In the genomic region with DNA sequence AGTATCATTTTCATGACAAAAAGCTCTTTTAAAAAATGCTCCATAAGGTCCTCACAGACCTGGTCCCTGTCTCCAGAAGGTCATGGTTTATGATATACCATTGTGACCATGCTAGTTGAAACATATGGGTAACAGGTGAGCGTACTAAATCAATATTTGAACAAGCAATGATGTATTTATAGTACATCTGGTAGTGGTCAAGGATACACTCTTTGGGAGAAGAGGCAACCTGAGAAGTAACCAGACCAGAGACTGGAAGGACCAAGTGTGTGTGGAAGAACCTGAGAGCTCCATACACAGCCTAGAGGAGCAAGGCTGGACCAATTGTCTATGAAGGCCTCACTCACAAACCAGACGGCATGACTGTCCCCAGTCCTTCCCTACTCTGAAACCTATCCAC, we compare ENCODE assay signal across 16 cellular contexts. TPM values are rescaled to one million over a fixed set of nuclear protein-coding genes. Genes with fewer than 3 reads are reported as not detected.
DNase-seq lines count a peak whose midpoint lies in the region; TF ChIP-seq lines count a peak whose summit lies in the region.
"Had no signal": no experiment of that assay in that cellular context is flagged by ENCODE, and none has a peak within 500 bp of the region (broad histone marks: within the 10 kb centered on the region; RNA-seq: fewer than 3 reads in every experiment).

No MANE protein-coding gene starts in this region.

- H3K9ac ChIP-seq in endodermal cell (ENCODE audit: extremely low read depth, low read length, poor library complexity, severe bottlenecking) (no peak overlapping the region), trophoblast cell (ENCODE audit: low read length) (no peak overlapping the region)

- no peaks in the 10 kb centered on the region for H3K27me3 ChIP-seq in endodermal cell (ENCODE audit: control insufficient read depth, insufficient read depth, low read length, poor library complexity, severe bottlenecking)
- no peaks in the 10 kb centered on the region for H3K27me3 ChIP-seq in trophoblast cell (ENCODE audit: insufficient read depth, low read length)

- H3K4me1 ChIP-seq in endodermal cell (ENCODE audit: control insufficient read depth, insufficient read depth, low read length) = no peaks in the 10 kb centered on the region
- peaks cover 11 to 16% of the 10 kb centered on the region in 2 experiments for H3K4me1 ChIP-seq in trophoblast cell (ENCODE audit: control insufficient read depth in 1 of 2, insufficient read depth in 2 of 2, low read length in 2 of 2)

- H3K79me2 ChIP-seq in trophoblast cell (ENCODE audit: control insufficient read depth, insufficient read depth, low read length, poor library complexity) = peaks cover 5% of the 10 kb centered on the region

- no peak overlapping the region for H2BK120ac ChIP-seq in trophoblast cell (ENCODE audit: insufficient read depth, low read length, poor library complexity)

- H3K4me2 ChIP-seq in trophoblast cell (ENCODE audit: low read length) = no peak overlapping the region

- H3K4me3 ChIP-seq in endodermal cell (ENCODE audit: low read length) (no peak overlapping the region), trophoblast cell (ENCODE audit: low read depth, low read length) (no peak overlapping the region)
- H3K4me3 ChIP-seq: HAP-1, SK-N-MC, skin epidermis had no signal

- no peaks in the 10 kb centered on the region for H3K27me3 Mint-ChIP-seq in endodermal cell (ENCODE audit: insufficient read depth)

- H3K4me1 Mint-ChIP-seq in endodermal cell = peaks cover 35% of the 10 kb centered on the region

- H3K27ac ChIP-seq in endodermal cell (ENCODE audit: low read depth, low read length) (no peak overlapping the region), trophoblast cell (ENCODE audit: low read depth, low read length) (no peak overlapping the region)
- H3K27ac ChIP-seq: SK-N-MC had no signal

- peak overlapping the region; percentile 44 for H2AK5ac ChIP-seq in trophoblast cell (ENCODE audit: low read length)

- H3K14ac ChIP-seq in trophoblast cell (ENCODE audit: low read length) = no peak overlapping the region

- H3K9me3 Mint-ChIP-seq in endodermal cell = no peaks in the 10 kb centered on the region

- H2AFZ ChIP-seq in trophoblast cell (ENCODE audit: insufficient read depth, low read length, poor library complexity) = no peak overlapping the region

- peak overlapping the region; percentile 13 for H3K27ac Mint-ChIP-seq in endodermal cell
- H3K27ac Mint-ChIP-seq: activated naive CD8-positive, alpha-beta T cell had no signal

- no peak overlapping the region for H3K4me3 Mint-ChIP-seq in endodermal cell
- H3K4me3 Mint-ChIP-seq: activated naive CD8-positive, alpha-beta T cell had no signal

- H2BK5ac ChIP-seq in trophoblast cell (ENCODE audit: low read depth, low read length, poor library complexity) = no peak overlapping the region

- H4K12ac ChIP-seq in trophoblast cell (ENCODE audit: low read depth, low read length) = no peak overlapping the region

- H4K8ac ChIP-seq in trophoblast cell (ENCODE audit: low read depth, low read length) = no peak overlapping the region

- H3K9me3 ChIP-seq in endodermal cell (ENCODE audit: control insufficient read depth, low read length) (peaks cover 7% of the 10 kb centered on the region), trophoblast cell (ENCODE audit: insufficient read depth, low read depth, low read length) (no peaks in the 10 kb centered on the region)
- H3K9me3 ChIP-seq: HAP-1 had no signal

- WGBS in endodermal cell (ENCODE audit: insufficient coverage in 1 of 2, insufficient read length in 1 of 2), 2 experiments = 92 to 100% methylated on average over 1 to 2 of the region's 2 CpGs
- no CpG with 5 or more reads among the region's 2 CpGs for WGBS in trophoblast cell (ENCODE audit: extremely low coverage, insufficient coverage, insufficient read length)

- no peak overlapping the region for H2BK12ac ChIP-seq in trophoblast cell (ENCODE audit: low read length)

- peak; percentile 11 for DNase-seq in COLO668 (lab: John Stamatoyannopoulos, UW; ENCODE audit: unreplicated experiment)
- peak; percentile 81 for DNase-seq in NCI-H69 (lab: John Stamatoyannopoulos, UW)
- DNase-seq in endodermal cell = no peak
- DNase-seq in trophoblast cell = no peak
- DNase-seq in MV-4-11 (lab: John Stamatoyannopoulos, UW) = no peak
- no peak for DNase-seq in foreskin melanocyte
- DNase-seq in NCI-H1105 (lab: John Stamatoyannopoulos, UW) = no peak
- DNase-seq in stimulated activated CD8-positive, alpha-beta memory T cell treated with anti-CD3 and anti-CD28 coated beads, Interleukin-4, amount 100 ng/mL, for 48 hours = no peak
- DNase-seq: activated T-cell treated with anti-CD3 and anti-CD28 coated beads, Interleukin-2, amount 50 U/mL, for 1 hour; GF-D8; NCI-H2171; stimulated activated naive CD4-positive, alpha-beta T cell treated with Interleukin-2 at 50 U/mL for 16 hours had no signal

- H3K18ac ChIP-seq in trophoblast cell (ENCODE audit: low read length) = peak overlapping the region; percentile 38

- H3K4ac ChIP-seq in trophoblast cell (ENCODE audit: low read depth, low read length) = peak overlapping the region; percentile 25

- H3K36me3 ChIP-seq in endodermal cell (ENCODE audit: control insufficient read depth, insufficient read depth, low read length) = peaks cover 89% of the 10 kb centered on the region
- peaks cover 2% of the 10 kb centered on the region in 2 experiments for H3K36me3 ChIP-seq in trophoblast cell (ENCODE audit: control insufficient read depth in 1 of 2, insufficient read depth in 2 of 2, low read length in 2 of 2)

- peaks cover 59% of the 10 kb centered on the region for H3K36me3 Mint-ChIP-seq in endodermal cell (ENCODE audit: low read depth)
- H3K36me3 Mint-ChIP-seq: activated naive CD8-positive, alpha-beta T cell had no signal

- TF ChIP-seq CTCF in endodermal cell (conservative IDR thresholded peaks at IDR 0.05) = no peak

- no peak overlapping the region for H4K91ac ChIP-seq in trophoblast cell (ENCODE audit: low read depth, low read length)

- H3K79me1 ChIP-seq in trophoblast cell (ENCODE audit: low read length) = peaks cover 6% of the 10 kb centered on the region

- H3K23ac ChIP-seq in trophoblast cell (ENCODE audit: low read length) = no peak overlapping the region

RNA-seq across cellular contexts. Expression of gene LHFPL2, which starts 55.1 kb away (rescaled TPM):
- 100 to 1,000 TPM; 136 to 238 TPM for total RNA-seq in endodermal cell
- polyA plus RNA-seq in endodermal cell (2013, experiment 1 of 2) = 23.7 TPM
- 24.8 TPM for polyA plus RNA-seq in endodermal cell (2013, experiment 2 of 2)
- polyA plus RNA-seq in trophoblast cell (2013) = 27.9 and 29.1 TPM in 2 replicates

Comparison
In these comparisons a context has a peak if more than half of its experiments do, and no peak if none do; other contexts are left out.
1. DNase-seq: peak in COLO668 (single experiment) and NCI-H69 (single experiment); none in endodermal cell (single experiment), trophoblast cell (0 of 2), MV-4-11 (single experiment), foreskin melanocyte (single experiment), NCI-H1105 (single experiment) and stimulated activated CD8-positive, alpha-beta memory T cell treated with anti-CD3 and anti-CD28 coated beads, Interleukin-4, amount 100 ng/mL, for 48 hours (single experiment).